Comparison of ENCODE assay signal across 8 cellular contexts in the genomic region with DNA sequence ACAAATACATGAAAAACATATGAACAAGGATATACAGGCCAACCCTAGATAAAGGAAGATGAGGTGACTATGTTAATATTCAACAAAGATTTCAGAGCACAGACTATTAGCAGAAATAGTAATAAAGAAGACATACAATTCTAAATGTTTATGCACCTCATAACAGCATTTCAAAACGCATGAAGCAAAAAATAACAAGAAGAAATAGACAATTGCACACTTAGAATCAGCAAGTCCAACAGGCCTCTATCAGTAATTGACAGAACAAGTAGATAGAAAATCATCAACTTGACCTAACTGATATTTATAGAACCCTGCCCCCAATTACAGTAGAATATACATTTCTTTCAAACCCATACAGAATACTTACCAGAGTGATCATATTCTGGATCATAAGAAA. TPM values are rescaled to one million over a fixed set of nuclear protein-coding genes. Genes with fewer than 3 reads are reported as not detected.
"Had no signal": no experiment of that assay in that cellular context is flagged by ENCODE, and none has a peak within 500 bp of the region (broad histone marks: within the 10 kb centered on the region; RNA-seq: fewer than 3 reads in every experiment).

No MANE protein-coding gene starts in this region.

- FAIRE-seq: G401.6, GM12891, GM12892, GM18507, GM19239 had no signal

- DNase-seq: GDM1, GF-D8 had no signal

RNA-seq across cellular contexts. Expression of a gene that starts 11.4 kb away (rescaled TPM):
- total RNA-seq: G401 had no signal
